Comparison of ENCODE assay signal across 16 cellular contexts in the genomic region with DNA sequence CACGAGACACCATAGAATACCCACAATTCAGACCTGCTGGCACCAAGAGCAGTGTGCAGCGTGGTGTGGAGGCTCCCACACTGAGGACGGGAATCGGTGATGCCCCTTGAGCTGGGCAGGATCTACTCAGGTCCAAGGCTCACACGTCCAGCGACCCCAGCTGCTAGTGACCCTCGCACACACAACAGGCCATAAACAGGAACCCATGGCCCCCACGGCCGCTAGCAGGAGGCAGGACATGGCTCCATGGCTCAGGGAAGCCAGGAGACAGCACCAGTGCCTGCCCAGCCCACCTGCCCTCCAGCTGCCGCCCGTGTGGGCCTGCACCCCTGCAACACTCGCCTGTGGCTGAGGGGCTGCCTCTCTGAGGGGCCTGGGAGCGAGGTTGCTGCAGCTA. TPM values are rescaled to one million over a fixed set of nuclear protein-coding genes. Genes with fewer than 3 reads are reported as not detected.
A peak's percentile ranks its signal among the peaks of the same experiment; 100 is the strongest.
DNase-seq lines count a peak whose midpoint lies in the region; ATAC-seq, FAIRE-seq and TF ChIP-seq lines count a peak whose summit lies in the region.
"Had no signal": no experiment of that assay in that cellular context is flagged by ENCODE, and none has a peak within 500 bp of the region (broad histone marks: within the 10 kb centered on the region; RNA-seq: fewer than 3 reads in every experiment).

No MANE protein-coding gene starts in this region.

- CTCF ChIA-PET in K562 (lab: Yijun Ruan, JAX; ENCODE audit: low intra/inter-chr PET ratio), result no interaction called here

- in situ Hi-C loops in K562 (cut with MboI), result no loop called here

- H3K9me3 Mint-ChIP-seq in activated T-cell treated with anti-CD3 and anti-CD28 coated beads, Interleukin-2, amount 50 U/mL, for 4 hours, result no peaks in the 10 kb centered on the region

- DNase-seq in HTR-8/SVneo (ENCODE audit: insufficient read length, low spot score) (no peak), K562 (ENCODE audit: extremely low read depth in 1 of 4, low spot score in 3 of 4) (no peak), upper lobe of left lung (peak in 1 of 2 donors; percentile 73), ascending aorta (ENCODE audit: low spot score in 2 of 2) (no peak), pons (ENCODE audit: low spot score) (no peak)
- DNase-seq in activated T-cell treated with anti-CD3 and anti-CD28 coated beads, Interleukin-2, amount 50 U/mL, for 4 hours, result no peak
- DNase-seq: CD4-positive, CD25-positive, alpha-beta regulatory T cell; DMS53; KG1; NCI-H1436 treated with DMSO at 0.1 percent for 48 hours; NCI-H2081 treated with DMSO at 0.1 percent for 48 hours; NCI-H510A; NCI-H774; PC-3 had no signal

- no peak overlapping the region for H3K4me3 Mint-ChIP-seq in activated T-cell treated with anti-CD3 and anti-CD28 coated beads, Interleukin-2, amount 50 U/mL, for 4 hours
- H3K4me3 Mint-ChIP-seq: CD4-positive, CD25-positive, alpha-beta regulatory T cell had no signal

- no peaks in the 10 kb centered on the region for H3K4me1 Mint-ChIP-seq in activated T-cell treated with anti-CD3 and anti-CD28 coated beads, Interleukin-2, amount 50 U/mL, for 4 hours (ENCODE audit: low read depth)

- no peaks in the 10 kb centered on the region for H3K36me3 Mint-ChIP-seq in activated T-cell treated with anti-CD3 and anti-CD28 coated beads, Interleukin-2, amount 50 U/mL, for 4 hours (ENCODE audit: insufficient read depth)
- H3K36me3 Mint-ChIP-seq: CD4-positive, CD25-positive, alpha-beta regulatory T cell had no signal

- TF ChIP-seq POLR2A in K562 (conservative IDR thresholded peaks at IDR 0.05) (no peak), upper lobe of left lung (IDR thresholded peaks at IDR 0.05) (no peak)

- FAIRE-seq in HTR-8/SVneo (lab: Jason Lieb, UNC), result peak; percentile 13
- FAIRE-seq in K562 (lab: Jason Lieb, UNC), result no peak

- H4K20me1 ChIP-seq in K562 (replicated peaks; ENCODE audit: control insufficient read depth, insufficient read depth, low read length), result no peaks in the 10 kb centered on the region

- no peak for TF ChIP-seq CTCF in K562 (IDR thresholded peaks at IDR 0.05 in 2 of 3, conservative IDR thresholded peaks at IDR 0.05 in 1 of 3; ENCODE audit: insufficient read depth in 2 of 3, low read depth in 1 of 3, low read length in 3 of 3)
- TF ChIP-seq CTCF in upper lobe of left lung (IDR thresholded peaks at IDR 0.05), result no peak
- no peak for TF ChIP-seq CTCF in ascending aorta (IDR thresholded peaks at IDR 0.05)

- TF ChIP-seq EP300 in K562 (IDR thresholded peaks at IDR 0.05; ENCODE audit: low read length) (no peak), upper lobe of left lung (IDR thresholded peaks at IDR 0.05) (no peak)

- H3K36me3 ChIP-seq in K562 (ENCODE audit: control insufficient read depth, insufficient read depth, low read length) (no peaks in the 10 kb centered on the region), mucosa of stomach (ENCODE audit: control insufficient read depth, insufficient read depth, low read length) (no peaks in the 10 kb centered on the region), upper lobe of left lung (no peaks in the 10 kb centered on the region), ascending aorta (no peaks in the 10 kb centered on the region)

- H3K9ac ChIP-seq in K562 (ENCODE audit: insufficient read depth in 1 of 2, low read depth in 2 of 2, low read length in 2 of 2) (peak overlapping the region in 1 of 2 experiments; percentile 52; a peak in 1 of 4 replicates), mucosa of stomach (ENCODE audit: low read length) (peak overlapping the region; percentile 23)

- ATAC-seq in K562 (peak; percentile 41), upper lobe of left lung (ENCODE audit: low FRiP score in 2 of 2) (peak; percentile 16 to 52)
- no peak for ATAC-seq in activated T-cell treated with anti-CD3 and anti-CD28 coated beads, Interleukin-2, amount 50 U/mL, for 4 hours
- ATAC-seq: HCT116, PC-3 had no signal

- peaks cover 45 to 59% of the 10 kb centered on the region in 2 experiments for H3K27me3 ChIP-seq in K562 (ENCODE audit: control insufficient read depth in 2 of 2, insufficient read depth in 2 of 2, low read length in 2 of 2)
- H3K27me3 ChIP-seq in mucosa of stomach (ENCODE audit: control insufficient read depth, insufficient read depth, low read length), result peaks cover 62% of the 10 kb centered on the region
- H3K27me3 ChIP-seq in upper lobe of left lung, result peaks cover 0 to 10% (median 1%) of the 10 kb centered on the region in 4 donors
- H3K27me3 ChIP-seq in ascending aorta, result no peaks in the 10 kb centered on the region

- TF ChIP-seq RAD21 in K562 (CRISPR knock-in tag; conservative IDR thresholded peaks at IDR 0.05 in 1 of 2, IDR thresholded peaks at IDR 0.05 in 1 of 2), result no peak

- H3K4me2 ChIP-seq in K562 (ENCODE audit: insufficient read depth, low read length), result no peak overlapping the region

- no TSS peak for BruUV-seq in K562 (replicated peaks; lab: Mats Ljungman, UMichigan)

- POLR2A ChIA-PET in K562 (lab: Yijun Ruan, JAX), result interaction anchor here (1.5 kb wide), 1 partner anchor 13 kb away, joined by 4 read pairs; no protein-coding TSS in a partner anchor

- H3K4me3 ChIP-seq in K562 (no peak overlapping the region), mucosa of stomach (ENCODE audit: low read length) (no peak overlapping the region), upper lobe of left lung (no peak overlapping the region), ascending aorta (no peak overlapping the region)

- intact Hi-C loops in K562 (cut with micrococcal nuclease), result no loop called here
- intact Hi-C loops in ascending aorta (cut with DNase I), result no loop called here

- no peak overlapping the region for H3K27ac ChIP-seq in K562 (ENCODE audit: extremely low read depth, low read depth, low read length)
- no peak overlapping the region for H3K27ac ChIP-seq in upper lobe of left lung
- H3K27ac ChIP-seq in ascending aorta, result no peak overlapping the region

- H3K27me3 Mint-ChIP-seq in activated T-cell treated with anti-CD3 and anti-CD28 coated beads, Interleukin-2, amount 50 U/mL, for 4 hours (ENCODE audit: low read depth), result peaks cover 29% of the 10 kb centered on the region

- no peak overlapping the region for H2AFZ ChIP-seq in K562 (ENCODE audit: low read depth, low read length)

- WGBS in K562 (ENCODE audit: insufficient coverage, low coverage, missing lambda C conversion rate), result 2% methylated on average over 13 of the region's 13 CpGs
- WGBS in upper lobe of left lung, 2 donors, result 80% methylated on average over 5 to 13 of the region's 13 CpGs

- H3K9me3 ChIP-seq in K562 (replicated peaks; ENCODE audit: control insufficient read depth, insufficient read depth, low read depth, low read length) (no peaks in the 10 kb centered on the region), mucosa of stomach (ENCODE audit: control insufficient read depth, low read length) (no peaks in the 10 kb centered on the region), upper lobe of left lung (no peaks in the 10 kb centered on the region), ascending aorta (no peaks in the 10 kb centered on the region)

- H3K4me1 ChIP-seq in K562 (replicated peaks in 1 of 2; ENCODE audit: control insufficient read depth in 2 of 2, insufficient read depth in 2 of 2, low read length in 2 of 2) (peaks cover 0 to 25% of the 10 kb centered on the region in 2 experiments; a peak in 2 of 5 replicates), mucosa of stomach (ENCODE audit: control insufficient read depth, insufficient read depth, low read length) (no peaks in the 10 kb centered on the region), upper lobe of left lung (peaks cover 0 to 5% (median 0%) of the 10 kb centered on the region in 4 donors), ascending aorta (no peaks in the 10 kb centered on the region)

- no peaks in the 10 kb centered on the region for H3K79me2 ChIP-seq in K562 (ENCODE audit: control insufficient read depth, insufficient read depth, low read length)

- no peaks in the 10 kb centered on the region for H3K9me1 ChIP-seq in K562 (ENCODE audit: control insufficient read depth, insufficient read depth, low read length)

RNA-seq across cellular contexts. Expression of gene SLC9A3, which starts 43.4 kb away (rescaled TPM):
- 2.7 and 4.4 TPM in 2 replicates for total RNA-seq in K562 (2011; cell fraction: chromatin; rRNA removed; ENCODE audit: low replicate concordance)
- total RNA-seq in K562 (2011; cell fraction: nucleolus; rRNA removed), result 4.6 and 5.5 TPM in 2 replicates
- total RNA-seq in K562 (2011; cell fraction: nucleoplasm; rRNA removed), result 3.2 and 4.1 TPM in 2 replicates
- total RNA-seq in K562 (2014; rRNA removed) (4.7 and 6.7 TPM in 2 replicates), K562 (2014; rRNA removed; fragmentation: Illumina TruSeq; extraction: Trizol) (1.3 and 1.5 TPM in 2 replicates), K562 (2015; rRNA removed; fragmentation: Illumina TruSeq; extraction: Trizol) (2.1 and 2.9 TPM in 2 replicates), K562 (2021) (4.0 and 4.4 TPM in 2 replicates), upper lobe of left lung (1 to 10 TPM; 1.0 to 4.1 (median 1.9) TPM), ascending aorta (9.9 TPM)
- polyA plus RNA-seq in K562 (2011; rRNA removed) (2.6 and 3.7 TPM in 2 replicates), K562 (2014; fragmentation: Illumina TruSeq; extraction: Trizol) (3.6 and 3.7 TPM in 2 replicates), K562 (2014; fragmentation: Nextera tagmentation; extraction: Ambion mirVana) (not detected), K562 (2014; rRNA removed) (5.8 and 7.3 TPM in 2 replicates)
- polyA plus RNA-seq in K562 (2011; cell fraction: cytosol; rRNA removed), result 3.0 and 6.6 TPM in 2 replicates
- polyA plus RNA-seq in K562 (2011; cell fraction: nucleus; rRNA removed), result 4.7 and 8.2 TPM in 2 replicates
- polyA plus RNA-seq in K562 (2012), result 3.0 and 3.6 TPM in 2 replicates
- 0.99 and 1.2 TPM in 2 replicates for polyA minus RNA-seq in K562 (2011; rRNA and poly(A)+ RNA removed)
- polyA minus RNA-seq in K562 (2011; cell fraction: cytosol; rRNA and poly(A)+ RNA removed), result 0.82 and 2.1 TPM in 2 replicates
- polyA minus RNA-seq in K562 (2011; cell fraction: nucleus; rRNA and poly(A)+ RNA removed), result 3.0 and 3.6 TPM in 2 replicates
- total RNA-seq in activated T-cell treated with anti-CD3 and anti-CD28 coated beads, Interleukin-2, amount 50 U/mL, for 4 hours, result 1 to 10 TPM; 3.4 to 4.9 (median 3.5) TPM

RNA-seq across cellular contexts. Expression of gene CEP72, which starts 44.5 kb away (rescaled TPM):
- total RNA-seq in K562 (2011; cell fraction: chromatin; rRNA removed; ENCODE audit: low replicate concordance), result 124 and 152 TPM in 2 replicates
- total RNA-seq in K562 (2011; cell fraction: nucleolus; rRNA removed), result 76.5 and 81.0 TPM in 2 replicates
- 63.1 and 68.9 TPM in 2 replicates for total RNA-seq in K562 (2011; cell fraction: nucleoplasm; rRNA removed)
- total RNA-seq in K562 (2014; rRNA removed) (17.6 and 27.4 TPM in 2 replicates), K562 (2014; rRNA removed; fragmentation: Illumina TruSeq; extraction: Trizol) (9.4 and 11.3 TPM in 2 replicates), K562 (2015; rRNA removed; fragmentation: Illumina TruSeq; extraction: Trizol) (16.3 and 17.4 TPM in 2 replicates), K562 (2021) (33.3 and 38.1 TPM in 2 replicates), upper lobe of left lung (10 to 100 TPM in 2 of 6 donors, 1 to 10 TPM in 4; 6.8 to 21.0 (median 9.4) TPM), ascending aorta (0.32 TPM)
- polyA plus RNA-seq in K562 (2011; rRNA removed) (14.0 and 17.8 TPM in 2 replicates), K562 (2014; fragmentation: Illumina TruSeq; extraction: Trizol) (14.2 and 15.2 TPM in 2 replicates), K562 (2014; fragmentation: Nextera tagmentation; extraction: Ambion mirVana) (1 to 10 TPM in 1 of 2 experiments, under 1 TPM in 1; 0.89 to 1.4 TPM), K562 (2014; rRNA removed) (19.9 and 28.6 TPM in 2 replicates)
- polyA plus RNA-seq in K562 (2011; cell fraction: cytosol; rRNA removed), result 11.8 and 15.1 TPM in 2 replicates
- polyA plus RNA-seq in K562 (2011; cell fraction: nucleus; rRNA removed), result 32.3 and 49.2 TPM in 2 replicates
- 15.2 and 20.5 TPM in 2 replicates for polyA plus RNA-seq in K562 (2012)
- 23.6 and 27.4 TPM in 2 replicates for polyA minus RNA-seq in K562 (2011; rRNA and poly(A)+ RNA removed)
- polyA minus RNA-seq in K562 (2011; cell fraction: cytosol; rRNA and poly(A)+ RNA removed), result 19.7 and 26.2 TPM in 2 replicates
- 40.4 and 45.3 TPM in 2 replicates for polyA minus RNA-seq in K562 (2011; cell fraction: nucleus; rRNA and poly(A)+ RNA removed)
- total RNA-seq in activated T-cell treated with anti-CD3 and anti-CD28 coated beads, Interleukin-2, amount 50 U/mL, for 4 hours, result 10 to 100 TPM; 19.7 to 20.4 (median 19.9) TPM

Comparison
In these comparisons a context has a peak if more than half of its experiments do, and no peak if none do; other contexts are left out.
1. ATAC-seq: peak in K562 (single experiment) and upper lobe of left lung (2 of 2); none in activated T-cell treated with anti-CD3 and anti-CD28 coated beads, Interleukin-2, amount 50 U/mL, for 4 hours (0 of 2).